12 cellular contexts compared by ENCODE assay signal in the genomic region with DNA sequence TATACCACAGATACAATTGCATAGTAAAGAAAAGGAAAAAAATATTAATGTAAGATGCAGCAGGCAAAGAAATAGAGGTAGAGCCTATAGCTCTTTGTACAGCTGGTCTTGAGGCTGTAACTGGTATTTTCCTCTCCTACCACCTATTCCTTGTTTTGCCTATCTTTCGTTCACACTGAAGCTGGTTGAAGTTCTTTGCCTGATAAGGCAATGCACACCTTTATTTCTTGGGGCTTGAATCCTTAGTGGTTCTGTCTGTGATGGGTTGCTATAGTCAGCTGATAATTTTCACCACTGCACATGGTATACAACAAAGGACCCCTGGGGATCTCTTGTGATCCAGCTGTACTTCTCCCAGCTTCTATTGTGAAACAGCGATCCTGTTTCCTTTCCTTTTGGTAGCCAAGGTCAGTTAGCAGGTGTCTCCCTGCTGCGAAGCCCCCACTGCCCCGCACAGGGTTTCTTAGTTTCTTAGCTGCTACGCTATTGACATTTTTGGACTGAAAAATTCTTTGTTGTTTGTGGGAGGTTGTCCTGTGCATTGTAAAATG.
"Had no signal": no experiment of that assay in that cellular context is flagged by ENCODE, and none has a peak within 500 bp of the region (broad histone marks: within the 10 kb centered on the region; RNA-seq: fewer than 3 reads in every experiment).

No MANE protein-coding gene starts in this region.

- H3K36me3 Mint-ChIP-seq: activated naive CD4-positive, alpha-beta T cell treated with anti-CD3 and anti-CD28 coated beads, Interleukin-2, amount 50 U/mL, for 24 hours; natural killer cell treated with Interleukin-12 subunit alpha and Interleukin-12 subunit beta and Interleukin-15 and Interleukin-18, amount 100 ng/mL, for 72 hours; stimulated activated effector memory CD8-positive, alpha-beta T cell treated with anti-CD3 and anti-CD28 coated beads, Interleukin-12 subunit alpha, Interleukin-12 subunit beta, amount 100 ng/mL, for 72 hours had no signal

- H3K4me1 Mint-ChIP-seq: activated naive CD4-positive, alpha-beta T cell treated with anti-CD3 and anti-CD28 coated beads, Interleukin-2, amount 50 U/mL, for 24 hours; stimulated activated effector memory CD8-positive, alpha-beta T cell treated with anti-CD3 and anti-CD28 coated beads, Interleukin-12 subunit alpha, Interleukin-12 subunit beta, amount 100 ng/mL, for 72 hours had no signal

- ATAC-seq: activated CD8-positive, alpha-beta T cell treated with anti-CD3 and anti-CD28 coated beads for 36 hours; natural killer cell treated with Interleukin-12 subunit alpha and Interleukin-12 subunit beta and Interleukin-15 and Interleukin-18, amount 100 ng/mL, for 72 hours; stimulated activated effector memory CD8-positive, alpha-beta T cell treated with anti-CD3 and anti-CD28 coated beads, Interleukin-12 subunit alpha, Interleukin-12 subunit beta, amount 100 ng/mL, for 72 hours had no signal

- H3K4me3 Mint-ChIP-seq: activated CD8-positive, alpha-beta T cell treated with anti-CD3 and anti-CD28 coated beads for 36 hours; activated naive CD4-positive, alpha-beta T cell treated with anti-CD3 and anti-CD28 coated beads, Interleukin-2, amount 50 U/mL, for 24 hours; natural killer cell treated with Interleukin-12 subunit alpha and Interleukin-12 subunit beta and Interleukin-15 and Interleukin-18, amount 100 ng/mL, for 72 hours; stimulated activated effector memory CD8-positive, alpha-beta T cell treated with anti-CD3 and anti-CD28 coated beads, Interleukin-12 subunit alpha, Interleukin-12 subunit beta, amount 100 ng/mL, for 72 hours had no signal

- H3K9me3 Mint-ChIP-seq: activated CD8-positive, alpha-beta T cell treated with anti-CD3 and anti-CD28 coated beads for 36 hours; activated naive CD4-positive, alpha-beta T cell treated with anti-CD3 and anti-CD28 coated beads, Interleukin-2, amount 50 U/mL, for 24 hours; natural killer cell treated with Interleukin-12 subunit alpha and Interleukin-12 subunit beta and Interleukin-15 and Interleukin-18, amount 100 ng/mL, for 72 hours; stimulated activated effector memory CD8-positive, alpha-beta T cell treated with anti-CD3 and anti-CD28 coated beads, Interleukin-12 subunit alpha, Interleukin-12 subunit beta, amount 100 ng/mL, for 72 hours had no signal

- DNase-seq: activated CD4-positive, alpha-beta T cell treated with anti-CD3 and anti-CD28 coated beads for 4 hours; activated CD8-positive, alpha-beta T cell treated with anti-CD3 and anti-CD28 coated beads for 36 hours; activated effector memory CD4-positive, alpha-beta T cell treated with anti-CD3 and anti-CD28 coated beads, Interleukin-2, amount 50 U/mL, for 16 hours; activated T-cell treated with anti-CD3 and anti-CD28 coated beads, Interleukin-2, amount 50 U/mL, for 48 hours; adrenal gland; head of caudate nucleus; mesendoderm; occipital lobe; thyroid gland had no signal

- H3K27ac Mint-ChIP-seq: activated CD8-positive, alpha-beta T cell treated with anti-CD3 and anti-CD28 coated beads for 36 hours; activated naive CD4-positive, alpha-beta T cell treated with anti-CD3 and anti-CD28 coated beads, Interleukin-2, amount 50 U/mL, for 24 hours; natural killer cell treated with Interleukin-12 subunit alpha and Interleukin-12 subunit beta and Interleukin-15 and Interleukin-18, amount 100 ng/mL, for 72 hours; stimulated activated effector memory CD8-positive, alpha-beta T cell treated with anti-CD3 and anti-CD28 coated beads, Interleukin-12 subunit alpha, Interleukin-12 subunit beta, amount 100 ng/mL, for 72 hours had no signal
